ENCODE assay signal across 25 cellular contexts in genomic region chr18:59196161-59196560, GRCh38. TPM values are rescaled to one million over a fixed set of nuclear protein-coding genes. Genes with fewer than 3 reads are reported as not detected.
DNase-seq lines count a peak whose midpoint lies in the region; TF ChIP-seq lines count a peak whose summit lies in the region.
"Had no signal": no experiment of that assay in that cellular context is flagged by ENCODE, and none has a peak within 500 bp of the region (broad histone marks: within the 10 kb centered on the region; RNA-seq: fewer than 3 reads in every experiment).

No MANE protein-coding gene starts in this region.

- no peak overlapping the region for H3K9ac ChIP-seq in neuronal stem cell (ENCODE audit: low read depth, low read length, poor library complexity)
- H3K9ac ChIP-seq: BLaER1 treated with 17β-estradiol and CSF1 and Interleukin-3, amounts not matched to agents 10 nM and 100 nM had no signal

- intact Hi-C loops in CD14-positive monocyte (cut with micrococcal nuclease), result no loop called here

- H3K4me1 ChIP-seq in neuronal stem cell (ENCODE audit: control insufficient read depth in 2 of 2, insufficient read depth in 1 of 2, low read depth in 1 of 2, low read length in 2 of 2), result no peaks in the 10 kb centered on the region
- H3K4me1 ChIP-seq: BLaER1 treated with 17β-estradiol and CSF1 and Interleukin-3, amounts not matched to agents 10 nM and 100 nM had no signal

- no peak overlapping the region for H2BK15ac ChIP-seq in neuronal stem cell (ENCODE audit: low read length)

- peaks cover 0 to 34% (median 0%) of the 10 kb centered on the region in 3 experiments for H3K27me3 ChIP-seq in neuronal stem cell (ENCODE audit: control insufficient read depth in 3 of 3, insufficient read depth in 3 of 3, low read depth in 1 of 3, low read length in 3 of 3)
- H3K27me3 ChIP-seq: BLaER1 treated with 17β-estradiol and CSF1 and Interleukin-3, amounts not matched to agents 10 nM and 100 nM had no signal

- WGBS in neuronal stem cell (ENCODE audit: extremely low coverage in 2 of 2, insufficient read length in 2 of 2, insufficient replicate concordance in 1 of 2), 2 donors, result no CpG with 5 or more reads among the region's 3 CpGs

- TF ChIP-seq CTCF in LNCaP clone FGC (IDR thresholded peaks at IDR 0.05; ENCODE audit: control insufficient read depth, extremely low read depth, insufficient read depth) (no peak), CD14-positive monocyte (IDR thresholded peaks at IDR 0.05) (no peak)

- peak overlapping the region; percentile 46 for H3K23ac ChIP-seq in neuronal stem cell (ENCODE audit: low read depth, low read length, poor library complexity)

- H2BK5ac ChIP-seq in neuronal stem cell (ENCODE audit: low read length), result no peak overlapping the region

- peak overlapping the region in 1 of 7 donors; percentile 25 for H3K27ac Mint-ChIP-seq in CD14-positive monocyte
- H3K27ac Mint-ChIP-seq: CD8-positive, alpha-beta T cell had no signal

- H3K79me1 ChIP-seq in neuronal stem cell (ENCODE audit: low read depth, low read length), result no peaks in the 10 kb centered on the region

- H3K36me3 ChIP-seq in neuronal stem cell (replicated peaks in 1 of 2; ENCODE audit: control insufficient read depth in 2 of 2, insufficient read depth in 2 of 2, low read length in 2 of 2), result no peaks in the 10 kb centered on the region
- H3K36me3 ChIP-seq: BLaER1 treated with 17β-estradiol and CSF1 and Interleukin-3, amounts not matched to agents 10 nM and 100 nM had no signal

- H4K8ac ChIP-seq in neuronal stem cell (ENCODE audit: low read depth, low read length), result no peak overlapping the region

- no peak overlapping the region for H2AK5ac ChIP-seq in neuronal stem cell (ENCODE audit: low read depth, low read length)

- no peak overlapping the region for H4K91ac ChIP-seq in neuronal stem cell (ENCODE audit: low read depth, low read length, poor library complexity)

- H3K27ac ChIP-seq in neuronal stem cell (replicated peaks; ENCODE audit: low read length), result no peak overlapping the region
- H3K27ac ChIP-seq: BLaER1 treated with 17β-estradiol and CSF1 and Interleukin-3, amounts not matched to agents 10 nM and 100 nM; SK-N-MC had no signal

- H3K4me2 ChIP-seq in neuronal stem cell (ENCODE audit: insufficient read depth, low read length, poor library complexity, severe bottlenecking), result no peak overlapping the region
- H3K4me2 ChIP-seq: BLaER1 treated with 17β-estradiol and CSF1 and Interleukin-3, amounts not matched to agents 10 nM and 100 nM had no signal

- no peak overlapping the region for H2AFZ ChIP-seq in neuronal stem cell (ENCODE audit: low read length)

- no peak overlapping the region for H2BK120ac ChIP-seq in neuronal stem cell (ENCODE audit: low read depth, low read length)

- H3K36me3 Mint-ChIP-seq in CD14-positive monocyte, result no peaks in the 10 kb centered on the region
- H3K36me3 Mint-ChIP-seq: CD8-positive, alpha-beta T cell had no signal

- no peak overlapping the region for H3K4me3 ChIP-seq in LNCaP clone FGC (ENCODE audit: low read depth, low read length)
- H3K4me3 ChIP-seq in neuronal stem cell (ENCODE audit: low read length in 2 of 2), result no peak overlapping the region
- H3K4me3 ChIP-seq: BLaER1 treated with 17β-estradiol and CSF1 and Interleukin-3, amounts not matched to agents 10 nM and 100 nM; SK-N-MC had no signal

- DNase-seq in NCI-H146 (lab: John Stamatoyannopoulos, UW) (peak; percentile 71), NCI-H146 treated with DMSO at 0.1 percent for 48 hours (lab: John Stamatoyannopoulos, UW; ENCODE audit: unreplicated experiment) (no peak), COR-L47 (lab: John Stamatoyannopoulos, UW) (peak; percentile 32), LNCaP clone FGC (ENCODE audit: low read depth) (peak; percentile 27), neuronal stem cell (ENCODE audit: low spot score) (no peak), H4 (ENCODE audit: low spot score) (no peak), CD14-positive monocyte (ENCODE audit: low spot score) (no peak)
- DNase-seq: CD8-positive, alpha-beta T cell; DMS53; H7; Karpas-422; NCI-H1092 treated with DMSO at 0.1 percent for 48 hours; NCI-H187; NCI-H2081 treated with DMSO at 0.1 percent for 48 hours; NCI-H446; NCI-H524 treated with DMSO at 0.1 percent for 48 hours; SIG-M5 had no signal

- H3K9me3 Mint-ChIP-seq in CD14-positive monocyte, result peaks cover 0 to 6% (median 0%) of the 10 kb centered on the region in 7 donors
- H3K9me3 Mint-ChIP-seq: CD8-positive, alpha-beta T cell had no signal

- H2BK12ac ChIP-seq in neuronal stem cell (ENCODE audit: low read length), result no peak overlapping the region

- no peak overlapping the region for H3K4ac ChIP-seq in neuronal stem cell (ENCODE audit: low read length)

- H3K27me3 Mint-ChIP-seq in CD14-positive monocyte (ENCODE audit: low read depth in 3 of 3), result peaks cover 2 to 7% (median 5%) of the 10 kb centered on the region in 3 donors

- no peak overlapping the region for H3K4me3 Mint-ChIP-seq in CD14-positive monocyte
- H3K4me3 Mint-ChIP-seq: CD8-positive, alpha-beta T cell had no signal

- no peak overlapping the region for H3K18ac ChIP-seq in neuronal stem cell (ENCODE audit: low read length)

- peaks cover 0 to 2% of the 10 kb centered on the region in 2 donors for H3K9me3 ChIP-seq in neuronal stem cell (replicated peaks in 1 of 2; ENCODE audit: control insufficient read depth in 2 of 2, insufficient read depth in 1 of 2, low read depth in 1 of 2, low read length in 2 of 2)
- H3K9me3 ChIP-seq: BLaER1 treated with 17β-estradiol and CSF1 and Interleukin-3, amounts not matched to agents 10 nM and 100 nM had no signal

- H3K4me1 Mint-ChIP-seq in CD14-positive monocyte, result no peaks in the 10 kb centered on the region

- no peak overlapping the region for H3K14ac ChIP-seq in neuronal stem cell (ENCODE audit: low read length)

RNA-seq across cellular contexts. Expression of gene GRP, which starts 23.8 kb away (rescaled TPM):
- 0.46 TPM for polyA plus RNA-seq in neuronal stem cell (2013, experiment 1 of 2)
- 0.36 TPM for polyA plus RNA-seq in neuronal stem cell (2013, experiment 2 of 2)
- total RNA-seq in H4 (2014; rRNA removed; shearing (Covaris generic)), result not detected in 2 replicates
- polyA plus RNA-seq in CD14-positive monocyte, result not detected
- total RNA-seq: CD8-positive, alpha-beta T cell; Daoy; HepG2; HT1080; M059J; T-helper 1 cell treated with Interleukin-12 subunit alpha and Interleukin-12 subunit beta and Interleukin-4 antibody, amounts not matched to agents 30 ng/mL and 1 ng/mL, for 36 hours had no signal
- polyA plus RNA-seq: AG04450, HepG2 had no signal

RNA-seq across cellular contexts. Expression of gene SEC11C, which starts 56.5 kb away (rescaled TPM):
- polyA plus RNA-seq in neuronal stem cell (2013, experiment 1 of 2), result 67.4 TPM
- polyA plus RNA-seq in neuronal stem cell (2013, experiment 2 of 2), result 68.5 TPM
- total RNA-seq in H4 (2014; rRNA removed; shearing (Covaris generic)), result 36.9 and 50.9 TPM in 2 replicates
- polyA plus RNA-seq in CD14-positive monocyte, result 10 to 100 TPM; 98.0 to 98.4 TPM

Comparison
In these comparisons a context has a peak if more than half of its experiments do, and no peak if none do; other contexts are left out.
1. DNase-seq: peak in NCI-H146 (single experiment), COR-L47 (single experiment) and LNCaP clone FGC (single experiment); none in NCI-H146 treated with DMSO at 0.1 percent for 48 hours (single experiment), neuronal stem cell (single experiment), H4 (single experiment) and CD14-positive monocyte (single experiment).